In the genomic region with DNA sequence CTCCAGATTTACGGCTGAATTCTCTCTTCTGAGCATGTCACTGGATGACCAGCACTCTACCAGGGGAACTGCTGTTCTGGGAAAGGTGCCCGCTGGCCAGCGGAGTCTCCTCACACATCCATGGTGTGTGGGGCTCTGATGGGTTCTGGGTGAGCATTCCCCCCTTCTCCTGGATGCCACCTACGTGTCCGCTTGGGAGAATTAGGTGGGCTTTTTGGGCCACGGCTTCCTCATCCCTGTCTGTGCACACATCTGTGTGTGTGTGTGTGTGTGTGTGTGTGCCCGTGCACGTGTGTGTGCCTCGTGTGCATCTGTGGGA, we compare ENCODE assay signal across 19 cellular contexts.
DNase-seq lines count a peak whose midpoint lies in the region; ATAC-seq, FAIRE-seq and TF ChIP-seq lines count a peak whose summit lies in the region.
"Had no signal": no experiment of that assay in that cellular context is flagged by ENCODE, and none has a peak within 500 bp of the region (broad histone marks: within the 10 kb centered on the region; RNA-seq: fewer than 3 reads in every experiment).

No MANE protein-coding gene starts in this region.

- peaks cover 29% of the 10 kb centered on the region for H3K4me1 Mint-ChIP-seq in T-helper 17 cell

- POLR2A ChIA-PET in K562 (lab: Yijun Ruan, JAX) = no interaction called here

- no peak overlapping the region for H3K4me3 Mint-ChIP-seq in T-helper 17 cell
- H3K4me3 Mint-ChIP-seq: HFFc6 had no signal

- no TSS peak for BruUV-seq in K562 (replicated peaks; lab: Mats Ljungman, UMichigan)

- TF ChIP-seq POLR2A in K562 (conservative IDR thresholded peaks at IDR 0.05) = no peak

- H3K4me2 ChIP-seq in K562 (ENCODE audit: insufficient read depth, low read length) (no peak overlapping the region), osteoblast (ENCODE audit: insufficient read depth, low read length) (no peak overlapping the region)

- CTCF ChIA-PET in K562 (lab: Yijun Ruan, JAX; ENCODE audit: low intra/inter-chr PET ratio) = no interaction called here

- H3K9ac ChIP-seq in K562 (ENCODE audit: insufficient read depth in 1 of 2, low read depth in 2 of 2, low read length in 2 of 2) = no peak overlapping the region

- intact Hi-C loops in Right ventricle myocardium superior (cut with DNase I) (no loop called here), left cardiac atrium (cut with DNase I) (no loop called here), K562 (cut with micrococcal nuclease) (no loop called here)

- no peak overlapping the region for H3K4me3 ChIP-seq in K562
- H3K4me3 ChIP-seq in osteoblast (ENCODE audit: insufficient read depth, low read length) = no peak overlapping the region
- H3K4me3 ChIP-seq: SJSA1 had no signal

- H3K36me3 ChIP-seq in K562 (ENCODE audit: control insufficient read depth, insufficient read depth, low read length) (no peaks in the 10 kb centered on the region), osteoblast (ENCODE audit: insufficient read depth, low read length) (no peaks in the 10 kb centered on the region)
- H3K36me3 ChIP-seq: SJSA1 had no signal

- WGBS in K562 (ENCODE audit: insufficient coverage, low coverage, missing lambda C conversion rate) = 8% methylated on average over 9 of the region's 9 CpGs

- TF ChIP-seq EP300 in K562 (IDR thresholded peaks at IDR 0.05; ENCODE audit: low read length) = no peak

- no peak overlapping the region for H3K27ac ChIP-seq in K562 (ENCODE audit: extremely low read depth, low read depth, low read length)
- H3K27ac ChIP-seq in osteoblast (ENCODE audit: low read depth, low read length) = no peak overlapping the region
- H3K27ac ChIP-seq: C4-2B, SJSA1 had no signal

- ATAC-seq in Right ventricle myocardium superior (ENCODE audit: poor library complexity) (no peak), left cardiac atrium (no peak), T-helper 17 cell (no peak), K562 (peak; percentile 15; the same call in 2 of the 3 replicates), GM21825 (IDR thresholded peaks at IDR 0.05; ENCODE audit: unreplicated experiment) (no peak)

- no peak for TF ChIP-seq CTCF in K562 (IDR thresholded peaks at IDR 0.05 in 2 of 3, conservative IDR thresholded peaks at IDR 0.05 in 1 of 3; ENCODE audit: insufficient read depth in 2 of 3, low read depth in 1 of 3, low read length in 3 of 3)
- no peak for TF ChIP-seq CTCF in osteoblast (IDR thresholded peaks at IDR 0.05; ENCODE audit: extremely low read depth, low read depth, low read length)

- peak overlapping the region; percentile 89 for H3K27ac Mint-ChIP-seq in T-helper 17 cell
- H3K27ac Mint-ChIP-seq: HFFc6 had no signal

- peaks cover 0 to 9% of the 10 kb centered on the region in 2 experiments; a peak in 1 of 5 replicates for H3K4me1 ChIP-seq in K562 (replicated peaks in 1 of 2; ENCODE audit: control insufficient read depth in 2 of 2, insufficient read depth in 2 of 2, low read length in 2 of 2)
- H3K4me1 ChIP-seq in osteoblast (ENCODE audit: insufficient read depth, low read length) = no peaks in the 10 kb centered on the region
- H3K4me1 ChIP-seq: SJSA1 had no signal

- DNase-seq in Right ventricle myocardium superior = peak; percentile 33
- no peak for DNase-seq in left cardiac atrium
- no peak for DNase-seq in T-helper 17 cell
- no peak for DNase-seq in K562 (ENCODE audit: extremely low read depth in 1 of 4, low spot score in 3 of 4)
- DNase-seq in osteoblast (ENCODE audit: insufficient read length, low spot score, missing footprints) = peak; percentile 49
- no peak for DNase-seq in hepatic stellate cell (ENCODE audit: low spot score)
- no peak for DNase-seq in NOMO-1 treated with DMSO at 0.1 percent for 48 hours (lab: John Stamatoyannopoulos, UW; ENCODE audit: unreplicated experiment)
- DNase-seq: AML-193, DND-41, HFFc6, MM.1S, NCI-H1092, NCI-H1436 treated with DMSO at 0.1 percent for 48 hours, NCI-H2029, NCI-H2171 had no signal

- H2AFZ ChIP-seq in K562 (ENCODE audit: low read depth, low read length) (no peak overlapping the region), osteoblast (ENCODE audit: low read length) (no peak overlapping the region)

- H3K36me3 Mint-ChIP-seq in T-helper 17 cell (ENCODE audit: low read depth) = no peaks in the 10 kb centered on the region

- no peaks in the 10 kb centered on the region for H3K27me3 Mint-ChIP-seq in T-helper 17 cell

- H3K79me2 ChIP-seq in K562 (ENCODE audit: control insufficient read depth, insufficient read depth, low read length) = no peaks in the 10 kb centered on the region
- no peaks in the 10 kb centered on the region for H3K79me2 ChIP-seq in osteoblast (ENCODE audit: insufficient read depth, low read length)

- H4K20me1 ChIP-seq in K562 (replicated peaks; ENCODE audit: control insufficient read depth, insufficient read depth, low read length) (peaks cover 5% of the 10 kb centered on the region; the same call in 1 of the 2 replicates), osteoblast (ENCODE audit: insufficient read depth, low read length) (no peaks in the 10 kb centered on the region)

- FAIRE-seq in K562 (lab: Jason Lieb, UNC) = no peak
- FAIRE-seq: H54 had no signal

- H3K27me3 ChIP-seq in K562 (ENCODE audit: control insufficient read depth in 2 of 2, insufficient read depth in 2 of 2, low read length in 2 of 2) (peaks cover 45 to 80% of the 10 kb centered on the region in 2 experiments; a peak in 4 of 5 replicates), osteoblast (ENCODE audit: insufficient read depth, low read length) (no peaks in the 10 kb centered on the region)
- H3K27me3 ChIP-seq: SJSA1 had no signal

- no peaks in the 10 kb centered on the region for H3K9me3 ChIP-seq in T-helper 17 cell (ENCODE audit: control insufficient read depth, low read length, poor library complexity, severe bottlenecking)
- H3K9me3 ChIP-seq in K562 (replicated peaks; ENCODE audit: control insufficient read depth, insufficient read depth, low read depth, low read length) = no peaks in the 10 kb centered on the region
- H3K9me3 ChIP-seq in osteoblast (ENCODE audit: low read depth, low read length) = no peaks in the 10 kb centered on the region
- H3K9me3 ChIP-seq: SJSA1 had no signal

- no peaks in the 10 kb centered on the region for H3K9me1 ChIP-seq in K562 (ENCODE audit: control insufficient read depth, insufficient read depth, low read length)

- no peak for TF ChIP-seq RAD21 in K562 (CRISPR knock-in tag; conservative IDR thresholded peaks at IDR 0.05 in 1 of 2, IDR thresholded peaks at IDR 0.05 in 1 of 2)

- in situ Hi-C loops in K562 (cut with MboI) = no loop called here

TF ChIP-seq in K562, 482 proteins besides CTCF, POLR2A, EP300 and RAD21:
- TF ChIP-seq MXI1 (IDR thresholded peaks at IDR 0.05; ENCODE audit: low read depth, low read length) (no peak), NR4A1 (CRISPR knock-in tag; IDR thresholded peaks at IDR 0.05) (no peak), NR4A1 (tag; IDR thresholded peaks at IDR 0.05) (no peak), EHMT2 (IDR thresholded peaks at IDR 0.05) (no peak), HNRNPK (IDR thresholded peaks at IDR 0.05; ENCODE audit: low read depth, low read length, poor library complexity, severe bottlenecking) (no peak), RCOR1 (IDR thresholded peaks at IDR 0.05; ENCODE audit: borderline replicate concordance in 1 of 2, low read depth in 2 of 2, low read length in 2 of 2) (no peak), FOXM1 (IDR thresholded peaks at IDR 0.05; ENCODE audit: low read depth) (no peak), FOXM1 (CRISPR knock-in tag; IDR thresholded peaks at IDR 0.05; ENCODE audit: low read depth) (no peak), CBX3 (IDR thresholded peaks at IDR 0.05; ENCODE audit: borderline replicate concordance in 1 of 2, low read length in 2 of 2) (no peak)
- TF ChIP-seq, protein P1, sequence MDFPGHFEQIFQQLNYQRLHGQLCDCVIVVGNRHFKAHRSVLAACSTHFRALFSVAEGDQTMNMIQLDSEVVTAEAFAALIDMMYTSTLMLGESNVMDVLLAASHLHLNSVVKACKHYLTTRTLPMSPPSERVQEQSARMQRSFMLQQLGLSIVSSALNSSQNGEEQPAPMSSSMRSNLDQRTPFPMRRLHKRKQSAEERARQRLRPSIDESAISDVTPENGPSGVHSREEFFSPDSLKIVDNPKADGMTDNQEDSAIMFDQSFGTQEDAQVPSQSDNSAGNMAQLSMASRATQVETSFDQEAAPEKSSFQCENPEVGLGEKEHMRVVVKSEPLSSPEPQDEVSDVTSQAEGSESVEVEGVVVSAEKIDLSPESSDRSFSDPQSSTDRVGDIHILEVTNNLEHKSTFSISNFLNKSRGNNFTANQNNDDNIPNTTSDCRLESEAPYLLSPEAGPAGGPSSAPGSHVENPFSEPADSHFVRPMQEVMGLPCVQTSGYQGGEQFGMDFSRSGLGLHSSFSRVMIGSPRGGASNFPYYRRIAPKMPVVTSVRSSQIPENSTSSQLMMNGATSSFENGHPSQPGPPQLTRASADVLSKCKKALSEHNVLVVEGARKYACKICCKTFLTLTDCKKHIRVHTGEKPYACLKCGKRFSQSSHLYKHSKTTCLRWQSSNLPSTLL (IDR thresholded peaks at IDR 0.05) = no peak
- TF ChIP-seq, protein P2, sequence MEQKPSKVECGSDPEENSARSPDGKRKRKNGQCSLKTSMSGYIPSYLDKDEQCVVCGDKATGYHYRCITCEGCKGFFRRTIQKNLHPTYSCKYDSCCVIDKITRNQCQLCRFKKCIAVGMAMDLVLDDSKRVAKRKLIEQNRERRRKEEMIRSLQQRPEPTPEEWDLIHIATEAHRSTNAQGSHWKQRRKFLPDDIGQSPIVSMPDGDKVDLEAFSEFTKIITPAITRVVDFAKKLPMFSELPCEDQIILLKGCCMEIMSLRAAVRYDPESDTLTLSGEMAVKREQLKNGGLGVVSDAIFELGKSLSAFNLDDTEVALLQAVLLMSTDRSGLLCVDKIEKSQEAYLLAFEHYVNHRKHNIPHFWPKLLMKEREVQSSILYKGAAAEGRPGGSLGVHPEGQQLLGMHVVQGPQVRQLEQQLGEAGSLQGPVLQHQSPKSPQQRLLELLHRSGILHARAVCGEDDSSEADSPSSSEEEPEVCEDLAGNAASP (IDR thresholded peaks at IDR 0.05) = no peak
TF ChIP-seq in K562: peak in this region for 0.

Comparison
In these comparisons a context has a peak if more than half of its experiments do, and no peak if none do; other contexts are left out.
1. DNase-seq: peak in Right ventricle myocardium superior (single experiment) and osteoblast (single experiment); none in left cardiac atrium (single experiment), T-helper 17 cell (0 of 3), K562 (0 of 4), hepatic stellate cell (single experiment) and NOMO-1 treated with DMSO at 0.1 percent for 48 hours (single experiment).